Comparison of ENCODE assay signal across 10 cellular contexts in the genomic region with DNA sequence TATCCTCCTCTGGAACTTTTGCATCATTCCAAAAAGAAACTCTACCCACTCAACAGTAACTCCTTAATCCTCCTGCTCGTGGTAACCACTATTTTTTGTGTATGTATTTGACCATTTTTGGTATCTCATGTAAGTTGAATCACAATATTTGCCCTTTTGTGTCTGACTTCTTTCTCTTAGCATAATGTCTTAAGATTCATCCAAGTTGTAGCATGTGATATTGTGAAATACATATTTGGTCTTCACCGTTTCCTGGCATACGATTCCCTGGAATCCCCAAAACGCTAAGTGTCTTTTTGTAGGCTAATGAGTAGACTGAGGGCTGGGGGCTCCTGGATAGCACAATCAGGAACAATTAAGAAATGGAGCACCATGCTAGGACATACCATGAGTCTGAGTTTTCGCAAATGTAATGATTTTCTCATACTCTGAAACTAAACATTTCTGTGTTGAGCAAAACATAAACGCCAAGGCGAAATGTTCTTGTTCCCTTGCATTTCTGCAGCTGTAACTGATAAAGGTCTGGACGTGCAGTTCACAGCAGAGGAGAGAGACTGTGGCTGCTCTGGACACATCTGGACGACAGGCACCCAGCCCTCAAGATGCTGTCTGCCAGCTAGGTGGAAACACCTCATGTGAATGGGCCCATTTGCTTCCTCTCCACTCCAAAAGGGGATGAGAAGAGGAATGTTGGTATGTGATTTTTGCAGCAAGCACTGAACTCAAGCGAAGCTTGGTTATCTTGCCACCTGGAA. TPM values are rescaled to one million over a fixed set of nuclear protein-coding genes. Genes with fewer than 3 reads are reported as not detected.
A peak's percentile ranks its signal among the peaks of the same experiment; 100 is the strongest.
DNase-seq lines count a peak whose midpoint lies in the region; ATAC-seq and TF ChIP-seq lines count a peak whose summit lies in the region.
"Had no signal": no experiment of that assay in that cellular context is flagged by ENCODE, and none has a peak within 500 bp of the region (broad histone marks: within the 10 kb centered on the region; RNA-seq: fewer than 3 reads in every experiment).

No MANE protein-coding gene starts in this region.

- H3K36me3 ChIP-seq in Caco-2 (ENCODE audit: control insufficient read depth, insufficient read depth, low read length): no peaks in the 10 kb centered on the region

- CTCF ChIA-PET in activated CD4-positive, alpha-beta T cell treated with anti-CD3 and anti-CD28 coated beads, Interleukin-2, amount 10 ng/mL, durations not matched to agents 7 days and 5 days (lab: Charles Lee): interaction anchor here (1.3 to 2.4 kb wide), 2 partner anchors 9 to 22 kb away, joined by 3 to 10 read pairs; no protein-coding TSS in a partner anchor
- CTCF ChIA-PET in activated CD8-positive, alpha-beta T cell treated with anti-CD3 and anti-CD28 coated beads for 36 hours (lab: Charles Lee): interaction anchor here (0.9 to 1.1 kb wide), 2 partner anchors 18 to 125 kb away, joined by 3 read pairs; partner anchors contain the start of gene AKAP8L
- CTCF ChIA-PET in Caco-2 (lab: Charles Lee): no interaction called here

- no peaks in the 10 kb centered on the region for H3K9me3 Mint-ChIP-seq in activated CD4-positive, alpha-beta T cell treated with anti-CD3 and anti-CD28 coated beads, Interleukin-2, amount 10 ng/mL, durations not matched to agents 7 days and 5 days
- no peaks in the 10 kb centered on the region for H3K9me3 Mint-ChIP-seq in activated CD8-positive, alpha-beta T cell treated with anti-CD3 and anti-CD28 coated beads for 36 hours
- no peaks in the 10 kb centered on the region for H3K9me3 Mint-ChIP-seq in stimulated activated naive B cell treated with anti-CD40 and anti-IgM and Interleukin-4, amounts not matched to agents 10 μg/mL and 1 μg/mL and 100 μg/mL, for 72 hours
- H3K9me3 Mint-ChIP-seq in Caco-2 (ENCODE audit: unreplicated experiment): no peaks in the 10 kb centered on the region

- H3K27ac Mint-ChIP-seq in activated CD4-positive, alpha-beta T cell treated with anti-CD3 and anti-CD28 coated beads, Interleukin-2, amount 10 ng/mL, durations not matched to agents 7 days and 5 days: peak overlapping the region; percentile 86
- H3K27ac Mint-ChIP-seq in activated CD8-positive, alpha-beta T cell treated with anti-CD3 and anti-CD28 coated beads for 36 hours: peak overlapping the region; percentile 64
- peak overlapping the region; percentile 21 for H3K27ac Mint-ChIP-seq in stimulated activated naive B cell treated with anti-CD40 and anti-IgM and Interleukin-4, amounts not matched to agents 10 μg/mL and 1 μg/mL and 100 μg/mL, for 72 hours
- no peak overlapping the region for H3K27ac Mint-ChIP-seq in Caco-2 (ENCODE audit: unreplicated experiment)

- H3K27me3 ChIP-seq in Caco-2 (replicated peaks; ENCODE audit: control insufficient read depth, insufficient read depth, low read length): no peaks in the 10 kb centered on the region

- POLR2A ChIA-PET in activated CD4-positive, alpha-beta T cell treated with anti-CD3 and anti-CD28 coated beads, Interleukin-2, amount 10 ng/mL, durations not matched to agents 7 days and 5 days (lab: Charles Lee): interaction anchor here (1.2 kb wide), 1 partner anchor 86 kb away, joined by 4 read pairs; the partner anchor contains the start of gene AKAP8
- POLR2A ChIA-PET in activated CD8-positive, alpha-beta T cell treated with anti-CD3 and anti-CD28 coated beads for 36 hours (lab: Charles Lee): interaction anchor here (0.9 to 2.5 kb wide), 4 partner anchors 10 to 85 kb away, joined by 3 to 14 read pairs (median 5); no protein-coding TSS in a partner anchor
- POLR2A ChIA-PET in Caco-2 (lab: Charles Lee): no interaction called here

- intact Hi-C loops in activated CD8-positive, alpha-beta T cell treated with anti-CD3 and anti-CD28 coated beads for 36 hours (cut with micrococcal nuclease): loop anchor here (5.0 kb wide), 1 partner anchor 38 kb away; the partner anchor contains the start of gene BRD4
- intact Hi-C loops in Caco-2 (cut with micrococcal nuclease; ENCODE audit: unreplicated experiment): no loop called here

- peaks cover 6% of the 10 kb centered on the region for H3K36me3 Mint-ChIP-seq in activated CD4-positive, alpha-beta T cell treated with anti-CD3 and anti-CD28 coated beads, Interleukin-2, amount 10 ng/mL, durations not matched to agents 7 days and 5 days (ENCODE audit: low read depth)
- H3K36me3 Mint-ChIP-seq in activated CD8-positive, alpha-beta T cell treated with anti-CD3 and anti-CD28 coated beads for 36 hours (ENCODE audit: low read depth): peaks cover 24% of the 10 kb centered on the region
- H3K36me3 Mint-ChIP-seq in stimulated activated naive B cell treated with anti-CD40 and anti-IgM and Interleukin-4, amounts not matched to agents 10 μg/mL and 1 μg/mL and 100 μg/mL, for 72 hours: peaks cover 13 to 40% of the 10 kb centered on the region in 2 donors
- peaks cover 77% of the 10 kb centered on the region for H3K36me3 Mint-ChIP-seq in Caco-2 (ENCODE audit: insufficient read depth, unreplicated experiment)

- H3K9me3 ChIP-seq in Caco-2: no peaks in the 10 kb centered on the region

- BruUV-seq in Caco-2 (replicated peaks; lab: Mats Ljungman, UMichigan): no TSS peak

- peaks cover 56% of the 10 kb centered on the region for H3K4me1 ChIP-seq in Caco-2

- DNase-seq in activated CD4-positive, alpha-beta T cell treated with anti-CD3 and anti-CD28 coated beads, Interleukin-2, amount 10 ng/mL, durations not matched to agents 7 days and 5 days: no peak
- no peak for DNase-seq in activated CD4-positive, alpha-beta T cell treated with anti-CD3 and anti-CD28 coated beads, Interleukin-2, amount 50 U/mL, for 48 hours
- DNase-seq in activated CD8-positive, alpha-beta T cell treated with anti-CD3 and anti-CD28 coated beads for 36 hours: no peak
- DNase-seq in foreskin melanocyte (peak; percentile 46), mucosa of gallbladder (ENCODE audit: low spot score) (no peak), Caco-2 (no peak)
- DNase-seq in stimulated activated naive B cell treated with anti-CD40 and anti-IgM and Interleukin-4, amounts not matched to agents 10 μg/mL and 1 μg/mL and 100 μg/mL, for 72 hours: no peak
- DNase-seq in central memory CD4-positive, alpha-beta T cell: no peak
- DNase-seq: NK-92 treated with Interleukin-12 subunit alpha and Interleukin-12 subunit beta, amount 100 ng/mL, for 24 hours had no signal

- H3K27me3 Mint-ChIP-seq in activated CD4-positive, alpha-beta T cell treated with anti-CD3 and anti-CD28 coated beads, Interleukin-2, amount 10 ng/mL, durations not matched to agents 7 days and 5 days: no peaks in the 10 kb centered on the region
- no peaks in the 10 kb centered on the region for H3K27me3 Mint-ChIP-seq in activated CD8-positive, alpha-beta T cell treated with anti-CD3 and anti-CD28 coated beads for 36 hours
- H3K27me3 Mint-ChIP-seq in stimulated activated naive B cell treated with anti-CD40 and anti-IgM and Interleukin-4, amounts not matched to agents 10 μg/mL and 1 μg/mL and 100 μg/mL, for 72 hours: no peaks in the 10 kb centered on the region
- no peaks in the 10 kb centered on the region for H3K27me3 Mint-ChIP-seq in Caco-2 (ENCODE audit: insufficient read depth, unreplicated experiment)

- no peak for TF ChIP-seq CTCF in activated CD8-positive, alpha-beta T cell treated with anti-CD3 and anti-CD28 coated beads for 36 hours (IDR thresholded peaks at IDR 0.05)
- no peak for TF ChIP-seq CTCF in Caco-2 (IDR thresholded peaks at IDR 0.05; ENCODE audit: insufficient read depth in 1 of 2, low read depth in 1 of 2, low read length in 1 of 2, severe bottlenecking in 1 of 2, unreplicated experiment in 1 of 2)

- no peak for ATAC-seq in activated CD8-positive, alpha-beta T cell treated with anti-CD3 and anti-CD28 coated beads for 36 hours
- no peak for ATAC-seq in stimulated activated naive B cell treated with anti-CD40 and anti-IgM and Interleukin-4, amounts not matched to agents 10 μg/mL and 1 μg/mL and 100 μg/mL, for 72 hours (replicated peaks)
- ATAC-seq: esophagus mucosa had no signal

- peaks cover 96% of the 10 kb centered on the region for H3K4me1 Mint-ChIP-seq in activated CD4-positive, alpha-beta T cell treated with anti-CD3 and anti-CD28 coated beads, Interleukin-2, amount 10 ng/mL, durations not matched to agents 7 days and 5 days
- H3K4me1 Mint-ChIP-seq in activated CD8-positive, alpha-beta T cell treated with anti-CD3 and anti-CD28 coated beads for 36 hours (ENCODE audit: low read depth): peaks cover 95% of the 10 kb centered on the region
- H3K4me1 Mint-ChIP-seq in stimulated activated naive B cell treated with anti-CD40 and anti-IgM and Interleukin-4, amounts not matched to agents 10 μg/mL and 1 μg/mL and 100 μg/mL, for 72 hours: peaks cover 71 to 100% of the 10 kb centered on the region in 2 donors
- peaks cover 38% of the 10 kb centered on the region for H3K4me1 Mint-ChIP-seq in Caco-2 (ENCODE audit: low read depth, unreplicated experiment)

- H3K4me3 ChIP-seq in Caco-2 (ENCODE audit: low read depth, low read length): no peak overlapping the region

- peak overlapping the region; percentile 26 for H3K4me3 Mint-ChIP-seq in activated CD4-positive, alpha-beta T cell treated with anti-CD3 and anti-CD28 coated beads, Interleukin-2, amount 10 ng/mL, durations not matched to agents 7 days and 5 days
- H3K4me3 Mint-ChIP-seq in activated CD8-positive, alpha-beta T cell treated with anti-CD3 and anti-CD28 coated beads for 36 hours: no peak overlapping the region
- H3K4me3 Mint-ChIP-seq in stimulated activated naive B cell treated with anti-CD40 and anti-IgM and Interleukin-4, amounts not matched to agents 10 μg/mL and 1 μg/mL and 100 μg/mL, for 72 hours: peak overlapping the region in 1 of 2 donors; percentile 31
- no peak overlapping the region for H3K4me3 Mint-ChIP-seq in Caco-2 (ENCODE audit: unreplicated experiment)

RNA-seq across cellular contexts. Expression of gene BRD4, which starts 38.4 kb away (rescaled TPM):
- total RNA-seq in activated CD4-positive, alpha-beta T cell treated with anti-CD3 and anti-CD28 coated beads, Interleukin-2, amount 10 ng/mL, durations not matched to agents 7 days and 5 days: 100 to 1,000 TPM; 114 to 115 TPM
- total RNA-seq in activated CD8-positive, alpha-beta T cell treated with anti-CD3 and anti-CD28 coated beads for 36 hours: 10 to 100 TPM; 94.3 to 99.6 TPM
- total RNA-seq in mucosa of gallbladder (87.8 TPM), Caco-2 (2022) (154 and 170 TPM in 2 replicates)
